Comparison of ENCODE assay signal across 16 cellular contexts in the genomic region with DNA sequence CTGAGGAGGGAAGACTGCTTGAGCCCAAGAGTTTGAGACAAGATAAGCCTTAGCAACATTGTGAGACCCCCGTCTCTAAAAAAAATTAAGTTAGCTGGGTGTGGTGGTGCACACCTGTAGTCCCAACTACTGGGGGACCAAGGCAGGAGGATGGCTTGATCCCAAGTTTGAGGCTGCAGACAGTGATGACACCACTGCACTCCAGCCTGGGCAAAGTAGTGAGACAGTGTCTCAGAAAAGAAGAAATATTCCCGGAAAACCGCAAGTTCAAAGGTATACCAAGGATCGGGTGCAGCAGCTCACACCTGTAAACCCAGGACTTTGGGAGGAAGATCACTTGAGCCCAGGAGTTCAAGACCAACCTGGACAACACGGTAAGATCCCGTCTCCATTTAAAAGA. TPM values are rescaled to one million over a fixed set of nuclear protein-coding genes. Genes with fewer than 3 reads are reported as not detected.
A peak's percentile ranks its signal among the peaks of the same experiment; 100 is the strongest.
DNase-seq lines count a peak whose midpoint lies in the region; ATAC-seq, FAIRE-seq and TF ChIP-seq lines count a peak whose summit lies in the region.
"Had no signal": no experiment of that assay in that cellular context is flagged by ENCODE, and none has a peak within 500 bp of the region (broad histone marks: within the 10 kb centered on the region; RNA-seq: fewer than 3 reads in every experiment).

No MANE protein-coding gene starts in this region.

- no peak overlapping the region for H3K4me3 ChIP-seq in KMS-11 (IDR thresholded peaks at IDR 0.05; ENCODE audit: insufficient read depth, low read depth, low read length)

- H3K79me2 ChIP-seq in KMS-11 (ENCODE audit: insufficient read depth, low read depth) = peaks cover 100% of the 10 kb centered on the region

- DNase-seq in CD4-positive, alpha-beta T cell = no peak
- DNase-seq in activated naive CD8-positive, alpha-beta T cell treated with anti-CD3 and anti-CD28 coated beads, Interleukin-2, amount 10 ng/mL, durations not matched to agents 7 days and 5 days = peak; percentile 11
- DNase-seq in naive thymus-derived CD8-positive, alpha-beta T cell = no peak
- no peak for DNase-seq in NOMO-1 (lab: John Stamatoyannopoulos, UW; ENCODE audit: unreplicated experiment in 2 of 2)
- no peak for DNase-seq in 8988T
- no peak for DNase-seq in dermis blood vessel endothelial cell
- no peak for DNase-seq in urothelium cell line (ENCODE audit: low spot score)
- DNase-seq: C1 segment of cervical spinal cord; GDM1; mammary epithelial cell; NCI-H1105; NCI-H345; posterior cingulate gyrus; stimulated activated CD4-positive, alpha-beta T cell treated with anti-CD3 and anti-CD28 coated beads, Interleukin-2, amount 100 ng/mL, for 48 hours had no signal

- H3K4me3 Mint-ChIP-seq in CD4-positive, alpha-beta T cell = peak overlapping the region; percentile 77
- peak overlapping the region; percentile 45 for H3K4me3 Mint-ChIP-seq in activated naive CD8-positive, alpha-beta T cell treated with anti-CD3 and anti-CD28 coated beads, Interleukin-2, amount 10 ng/mL, durations not matched to agents 7 days and 5 days
- H3K4me3 Mint-ChIP-seq in naive thymus-derived CD8-positive, alpha-beta T cell = peak overlapping the region; percentile 33 to 99 (median 66)

- H3K36me3 Mint-ChIP-seq in CD4-positive, alpha-beta T cell (ENCODE audit: low read depth) = peaks cover 68% of the 10 kb centered on the region
- peaks cover 42% of the 10 kb centered on the region for H3K36me3 Mint-ChIP-seq in activated naive CD8-positive, alpha-beta T cell treated with anti-CD3 and anti-CD28 coated beads, Interleukin-2, amount 10 ng/mL, durations not matched to agents 7 days and 5 days
- peaks cover 0 to 55% (median 4%) of the 10 kb centered on the region in 3 donors for H3K36me3 Mint-ChIP-seq in naive thymus-derived CD8-positive, alpha-beta T cell

- ATAC-seq in CD4-positive, alpha-beta T cell (ENCODE audit: poor library complexity) = no peak
- no peak for ATAC-seq in activated naive CD8-positive, alpha-beta T cell treated with anti-CD3 and anti-CD28 coated beads, Interleukin-2, amount 10 ng/mL, durations not matched to agents 7 days and 5 days (ENCODE audit: low read depth)
- ATAC-seq in naive thymus-derived CD8-positive, alpha-beta T cell = no peak
- ATAC-seq: esophagus mucosa had no signal

- no peak overlapping the region for H3K27ac ChIP-seq in CD4-positive, alpha-beta T cell (ENCODE audit: low read depth, low read length)
- peak overlapping the region; percentile 98; the same call in 1 of the 2 replicates for H3K27ac ChIP-seq in KMS-11

- TF ChIP-seq CTCF in CD4-positive, alpha-beta T cell (IDR thresholded peaks at IDR 0.05) = no peak
- no peak for TF ChIP-seq CTCF in KMS-11 (conservative IDR thresholded peaks at IDR 0.05; ENCODE audit: low read depth, low read length)

- H3K9ac ChIP-seq in KMS-11 = no peak overlapping the region; the same call in 1 of the 2 replicates

- no peaks in the 10 kb centered on the region for H3K9me3 Mint-ChIP-seq in CD4-positive, alpha-beta T cell
- H3K9me3 Mint-ChIP-seq in activated naive CD8-positive, alpha-beta T cell treated with anti-CD3 and anti-CD28 coated beads, Interleukin-2, amount 10 ng/mL, durations not matched to agents 7 days and 5 days = no peaks in the 10 kb centered on the region
- no peaks in the 10 kb centered on the region for H3K9me3 Mint-ChIP-seq in naive thymus-derived CD8-positive, alpha-beta T cell

- POLR2A ChIA-PET in CD4-positive, alpha-beta T cell (lab: Charles Lee) = interaction anchor here (0.5 to 8.6 kb wide), 5 partner anchors 12 to 303 kb away, joined by 3 to 139 read pairs (median 5); partner anchors contain the start of gene ATP5F1B
- POLR2A ChIA-PET in activated naive CD8-positive, alpha-beta T cell treated with anti-CD3 and anti-CD28 coated beads, Interleukin-2, amount 10 ng/mL, durations not matched to agents 7 days and 5 days (lab: Charles Lee) = interaction anchor here (1.1 to 1.5 kb wide), 4 partner anchors 9 to 43 kb away, joined by 3 to 9 read pairs (median 5); partner anchors contain the start of gene NACA
- POLR2A ChIA-PET in naive thymus-derived CD8-positive, alpha-beta T cell (lab: Charles Lee) = interaction anchor here (1.5 to 2.3 kb wide), 3 partner anchors 8 to 43 kb away, joined by 4 to 15 read pairs (median 5); partner anchors contain the start of gene NACA

- peak overlapping the region; percentile 73; the same call in 1 of the 2 replicates for H3K4me2 ChIP-seq in KMS-11

- H4K20me1 ChIP-seq in KMS-11 (ENCODE audit: insufficient read depth) = peaks cover 62% of the 10 kb centered on the region

- H3K36me3 ChIP-seq in KMS-11 (ENCODE audit: insufficient read depth) = peaks cover 63% of the 10 kb centered on the region

- H3K9me3 ChIP-seq in CD4-positive, alpha-beta T cell (ENCODE audit: control insufficient read depth, low read length) = no peaks in the 10 kb centered on the region

- intact Hi-C loops in CD4-positive, alpha-beta T cell (cut with DNase I, micrococcal nuclease) = no loop called here

- H3K27me3 Mint-ChIP-seq in CD4-positive, alpha-beta T cell = no peaks in the 10 kb centered on the region
- no peaks in the 10 kb centered on the region for H3K27me3 Mint-ChIP-seq in activated naive CD8-positive, alpha-beta T cell treated with anti-CD3 and anti-CD28 coated beads, Interleukin-2, amount 10 ng/mL, durations not matched to agents 7 days and 5 days
- no peaks in the 10 kb centered on the region for H3K27me3 Mint-ChIP-seq in naive thymus-derived CD8-positive, alpha-beta T cell

- FAIRE-seq in urothelium cell line (lab: Jason Lieb, UNC) = no peak

- CTCF ChIA-PET in CD4-positive, alpha-beta T cell (lab: Charles Lee) = interaction anchor here (5.9 kb wide), 1 partner anchor 46 kb away, joined by 27 read pairs; no protein-coding TSS in a partner anchor

- H2AFZ ChIP-seq in KMS-11 (ENCODE audit: low read depth) = no peak overlapping the region

- H3K27ac Mint-ChIP-seq in CD4-positive, alpha-beta T cell = peak overlapping the region; percentile 96
- H3K27ac Mint-ChIP-seq in activated naive CD8-positive, alpha-beta T cell treated with anti-CD3 and anti-CD28 coated beads, Interleukin-2, amount 10 ng/mL, durations not matched to agents 7 days and 5 days = peak overlapping the region; percentile 84
- peak overlapping the region; percentile 76 to 98 (median 88) for H3K27ac Mint-ChIP-seq in naive thymus-derived CD8-positive, alpha-beta T cell

- H3K4me1 ChIP-seq in KMS-11 (ENCODE audit: low read depth, poor library complexity, severe bottlenecking) = peaks cover 75% of the 10 kb centered on the region

- peaks cover 66% of the 10 kb centered on the region for H3K4me1 Mint-ChIP-seq in CD4-positive, alpha-beta T cell (ENCODE audit: low read depth)
- peaks cover 40% of the 10 kb centered on the region for H3K4me1 Mint-ChIP-seq in activated naive CD8-positive, alpha-beta T cell treated with anti-CD3 and anti-CD28 coated beads, Interleukin-2, amount 10 ng/mL, durations not matched to agents 7 days and 5 days
- H3K4me1 Mint-ChIP-seq in naive thymus-derived CD8-positive, alpha-beta T cell = peaks cover 24 to 79% (median 61%) of the 10 kb centered on the region in 4 donors

- no peaks in the 10 kb centered on the region for H3K27me3 ChIP-seq in CD4-positive, alpha-beta T cell (ENCODE audit: control insufficient read depth, insufficient read depth, low read length)
- no peaks in the 10 kb centered on the region for H3K27me3 ChIP-seq in KMS-11 (ENCODE audit: insufficient read depth, low read depth)

RNA-seq across cellular contexts. Expression of gene PTGES3, which starts 5.8 kb away (rescaled TPM):
- 100 to 1,000 TPM; 146 to 154 TPM for total RNA-seq in CD4-positive, alpha-beta T cell
- 100 to 1,000 TPM; 210 to 217 TPM for total RNA-seq in activated naive CD8-positive, alpha-beta T cell treated with anti-CD3 and anti-CD28 coated beads, Interleukin-2, amount 10 ng/mL, durations not matched to agents 7 days and 5 days
- total RNA-seq in naive thymus-derived CD8-positive, alpha-beta T cell = 100 to 1,000 TPM; 179 to 197 TPM
- polyA plus RNA-seq in naive thymus-derived CD8-positive, alpha-beta T cell = 100 to 1,000 TPM; 229 to 236 (median 234) TPM
- 54.1 and 116 TPM in 2 replicates for total RNA-seq in dermis blood vessel endothelial cell

RNA-seq across cellular contexts. Expression of gene ATP5F1B, which starts 36.5 kb away (rescaled TPM):
- 100 to 1,000 TPM; 305 to 318 TPM for total RNA-seq in CD4-positive, alpha-beta T cell
- 100 to 1,000 TPM; 468 to 471 TPM for total RNA-seq in activated naive CD8-positive, alpha-beta T cell treated with anti-CD3 and anti-CD28 coated beads, Interleukin-2, amount 10 ng/mL, durations not matched to agents 7 days and 5 days
- 100 to 1,000 TPM; 269 to 285 TPM for total RNA-seq in naive thymus-derived CD8-positive, alpha-beta T cell
- 100 to 1,000 TPM; 724 to 879 (median 771) TPM for polyA plus RNA-seq in naive thymus-derived CD8-positive, alpha-beta T cell
- 402 and 579 TPM in 2 replicates for total RNA-seq in dermis blood vessel endothelial cell

RNA-seq across cellular contexts. Expression of gene NACA, which starts 42.8 kb away (rescaled TPM):
- 1,000 to 10,000 TPM; 1,441 to 1,479 TPM for total RNA-seq in CD4-positive, alpha-beta T cell
- total RNA-seq in activated naive CD8-positive, alpha-beta T cell treated with anti-CD3 and anti-CD28 coated beads, Interleukin-2, amount 10 ng/mL, durations not matched to agents 7 days and 5 days = 100 to 1,000 TPM; 878 to 882 TPM
- 1,000 to 10,000 TPM; 1,471 to 1,474 TPM for total RNA-seq in naive thymus-derived CD8-positive, alpha-beta T cell
- 1,000 to 10,000 TPM; 1,330 to 1,441 (median 1,344) TPM for polyA plus RNA-seq in naive thymus-derived CD8-positive, alpha-beta T cell
- total RNA-seq in dermis blood vessel endothelial cell = 1,174 and 1,321 TPM in 2 replicates

RNA-seq across cellular contexts. Expression of gene BAZ2A, which starts 52.2 kb away (rescaled TPM):
- 100 to 1,000 TPM; 207 to 211 TPM for total RNA-seq in CD4-positive, alpha-beta T cell
- 100 to 1,000 TPM; 139 to 145 TPM for total RNA-seq in activated naive CD8-positive, alpha-beta T cell treated with anti-CD3 and anti-CD28 coated beads, Interleukin-2, amount 10 ng/mL, durations not matched to agents 7 days and 5 days
- total RNA-seq in naive thymus-derived CD8-positive, alpha-beta T cell = 100 to 1,000 TPM; 198 to 202 TPM
- polyA plus RNA-seq in naive thymus-derived CD8-positive, alpha-beta T cell = 10 to 100 TPM; 14.3 to 29.5 (median 24.1) TPM
- 23.5 and 40.9 TPM in 2 replicates for total RNA-seq in dermis blood vessel endothelial cell
